ENCODE assay signal across 20 cellular contexts in the genomic region with DNA sequence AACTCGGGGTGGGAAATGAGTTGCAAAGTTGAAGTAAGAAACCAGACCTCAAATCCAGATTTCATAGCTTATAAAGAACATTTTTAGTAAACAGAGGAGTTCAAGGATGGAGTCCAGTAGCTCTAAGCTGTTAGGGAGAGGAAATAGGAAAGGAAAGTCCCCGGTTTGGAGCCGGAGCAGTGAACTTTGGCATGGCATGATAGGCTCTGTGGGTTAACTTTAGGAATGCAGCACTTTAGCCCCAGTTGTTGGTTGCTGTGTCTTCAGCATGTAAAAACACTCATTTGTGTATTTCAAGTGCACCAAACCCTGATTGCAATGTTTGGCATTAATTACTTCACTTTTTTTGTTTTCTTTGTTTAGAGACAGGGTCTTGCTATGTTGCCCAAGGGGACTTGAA. TPM values are rescaled to one million over a fixed set of nuclear protein-coding genes. Genes with fewer than 3 reads are reported as not detected.
A peak's percentile ranks its signal among the peaks of the same experiment; 100 is the strongest.
DNase-seq lines count a peak whose midpoint lies in the region; ATAC-seq, FAIRE-seq and TF ChIP-seq lines count a peak whose summit lies in the region.
"Had no signal": no experiment of that assay in that cellular context is flagged by ENCODE, and none has a peak within 500 bp of the region (broad histone marks: within the 10 kb centered on the region; RNA-seq: fewer than 3 reads in every experiment).

No MANE protein-coding gene starts in this region.

- 2% methylated on average over 3 of the region's 3 CpGs for WGBS in HepG2 (ENCODE audit: low lambda C conversion rate)

- ATAC-seq in HepG2 (peak; percentile 93), mucosa of descending colon (peak; percentile 66), GM19023 (IDR thresholded peaks at IDR 0.05; ENCODE audit: unreplicated experiment) (no peak)
- ATAC-seq: HCT116 had no signal

- no TSS peak for BruUV-seq in HepG2 (replicated peaks; lab: Mats Ljungman, UMichigan)

- H3K9me3 ChIP-seq in HepG2 (ENCODE audit: low read length) (no peaks in the 10 kb centered on the region), mucosa of descending colon (no peaks in the 10 kb centered on the region)
- H3K9me3 ChIP-seq: BLaER1 had no signal

- no peaks in the 10 kb centered on the region for H3K27me3 Mint-ChIP-seq in activated naive CD8-positive, alpha-beta T cell
- H3K27me3 Mint-ChIP-seq in activated naive CD8-positive, alpha-beta T cell treated with anti-CD3 and anti-CD28 coated beads for 36 hours: no peaks in the 10 kb centered on the region
- H3K27me3 Mint-ChIP-seq: CD4-positive, alpha-beta memory T cell had no signal

- POLR2A ChIA-PET in HepG2 (lab: Yijun Ruan, JAX): interaction anchor here (0.7 to 2.4 kb wide), 2 partner anchors 10 to 46 kb away, joined by 3 to 10 read pairs; a partner anchor contains a TSS

- in situ Hi-C loops in HepG2 (cut with HindIII; ENCODE audit: extremely low pct_ligation_motif_present, low pct_unique_long_range_greater_than_20kb): no loop called here

- no peak overlapping the region for H3K27ac ChIP-seq in HepG2 (ENCODE audit: extremely low read length, insufficient read depth, low read length)
- H3K27ac ChIP-seq: BLaER1 had no signal

- peak; percentile 48 for FAIRE-seq in HepG2 (lab: Jason Lieb, UNC)
- FAIRE-seq in urothelium cell line (lab: Jason Lieb, UNC): no peak
- FAIRE-seq: HTR-8/SVneo had no signal

- H3K9me3 Mint-ChIP-seq in activated naive CD8-positive, alpha-beta T cell (ENCODE audit: low read depth): no peaks in the 10 kb centered on the region
- H3K9me3 Mint-ChIP-seq in activated naive CD8-positive, alpha-beta T cell treated with anti-CD3 and anti-CD28 coated beads for 36 hours: no peaks in the 10 kb centered on the region
- H3K9me3 Mint-ChIP-seq: CD14-positive monocyte; CD4-positive, alpha-beta memory T cell; HFFc6 had no signal

- H3K4me3 Mint-ChIP-seq in activated naive CD8-positive, alpha-beta T cell: no peak overlapping the region
- no peak overlapping the region for H3K4me3 Mint-ChIP-seq in activated naive CD8-positive, alpha-beta T cell treated with anti-CD3 and anti-CD28 coated beads for 36 hours
- H3K4me3 Mint-ChIP-seq: CD14-positive monocyte, HFFc6 had no signal

- H3K27ac Mint-ChIP-seq in activated naive CD8-positive, alpha-beta T cell: peak overlapping the region; percentile 25
- H3K27ac Mint-ChIP-seq in activated naive CD8-positive, alpha-beta T cell treated with anti-CD3 and anti-CD28 coated beads for 36 hours: no peak overlapping the region
- H3K27ac Mint-ChIP-seq: CD14-positive monocyte, HFFc6 had no signal

- CTCF ChIA-PET in HepG2 (lab: Yijun Ruan, JAX; ENCODE audit: low intra/inter-chr PET ratio, low total read pairs): no interaction called here

- TF ChIP-seq RAD21 in HepG2 (CRISPR knock-in tag; IDR thresholded peaks at IDR 0.05): no peak

- no peak for TF ChIP-seq EP300 in HepG2 (IDR thresholded peaks at IDR 0.05; ENCODE audit: low read depth in 2 of 2, low read length in 2 of 2)
- TF ChIP-seq EP300 in HepG2 (CRISPR knock-in tag; IDR thresholded peaks at IDR 0.05; ENCODE audit: borderline replicate concordance): no peak

- no peak overlapping the region for H3K9ac ChIP-seq in HepG2 (ENCODE audit: insufficient read depth, low read depth, low read length)
- H3K9ac ChIP-seq: BLaER1 had no signal

- TF ChIP-seq POLR2A in HepG2 (IDR thresholded peaks at IDR 0.05; ENCODE audit: insufficient read depth in 1 of 2, low read depth in 2 of 2, low read length in 2 of 2): no peak

- no peak for TF ChIP-seq CTCF in HepG2 (CRISPR knock-in tag; IDR thresholded peaks at IDR 0.05)
- TF ChIP-seq CTCF in mucosa of descending colon (IDR thresholded peaks at IDR 0.05): no peak

- H4K20me1 ChIP-seq in HepG2 (ENCODE audit: insufficient read depth, low read length): no peaks in the 10 kb centered on the region
- H4K20me1 ChIP-seq: BLaER1 had no signal

- H3K4me3 ChIP-seq in HepG2 (replicated peaks in 1 of 3; ENCODE audit: insufficient read depth in 1 of 3, low read depth in 2 of 3, low read length in 3 of 3): no peak overlapping the region; a peak in 1 of 6 replicates
- no peak overlapping the region for H3K4me3 ChIP-seq in mucosa of descending colon
- H3K4me3 ChIP-seq: BLaER1 had no signal

- H3K27me3 ChIP-seq in HepG2 (ENCODE audit: control insufficient read depth in 1 of 2, insufficient read depth in 2 of 2, low read length in 2 of 2): no peaks in the 10 kb centered on the region
- H3K27me3 ChIP-seq: BLaER1 had no signal

- peak overlapping the region; percentile 63 for H3K4me2 ChIP-seq in HepG2 (ENCODE audit: low read depth, low read length)
- H3K4me2 ChIP-seq: BLaER1 had no signal

- H3K4me1 ChIP-seq in HepG2 (ENCODE audit: insufficient read depth, low read length) (peaks cover 25% of the 10 kb centered on the region), mucosa of descending colon (ENCODE audit: low read depth) (peaks cover 12% of the 10 kb centered on the region)

- intact Hi-C loops in HepG2 (cut with micrococcal nuclease; ENCODE audit: unreplicated experiment) (no loop called here), mucosa of descending colon (cut with DNase I, micrococcal nuclease) (no loop called here)

- no peak for DNase-seq in activated naive CD8-positive, alpha-beta T cell treated with anti-CD3 and anti-CD28 coated beads for 36 hours
- peak; percentile 41 for DNase-seq in HepG2 (ENCODE audit: low spot score)
- DNase-seq in mucosa of descending colon: no peak
- no peak for DNase-seq in NCI-H226
- no peak for DNase-seq in urothelium cell line (ENCODE audit: low spot score)
- no peak for DNase-seq in activated CD4-positive, alpha-beta T cell treated with anti-CD3 and anti-CD28 coated beads for 4 hours
- DNase-seq: 8988T; CD4-positive, alpha-beta memory T cell; DMS153; DMS79 treated with DMSO at 0.1 percent for 48 hours; GF-D8; GOT3; H7; HFFc6 had no signal

- no peak overlapping the region for H2AFZ ChIP-seq in HepG2 (ENCODE audit: low read length)

- no peaks in the 10 kb centered on the region for H3K36me3 ChIP-seq in HepG2 (replicated peaks in 1 of 2; ENCODE audit: control insufficient read depth in 1 of 2, insufficient read depth in 2 of 2, low read length in 2 of 2)
- no peaks in the 10 kb centered on the region for H3K36me3 ChIP-seq in mucosa of descending colon (ENCODE audit: low read depth)
- H3K36me3 ChIP-seq: BLaER1 had no signal

- peaks cover 2% of the 10 kb centered on the region for H3K36me3 Mint-ChIP-seq in activated naive CD8-positive, alpha-beta T cell
- H3K36me3 Mint-ChIP-seq in activated naive CD8-positive, alpha-beta T cell treated with anti-CD3 and anti-CD28 coated beads for 36 hours: no peaks in the 10 kb centered on the region
- H3K36me3 Mint-ChIP-seq: CD14-positive monocyte had no signal

- H3K79me2 ChIP-seq in HepG2 (ENCODE audit: insufficient read depth, low read length): no peaks in the 10 kb centered on the region

- H3K4me1 Mint-ChIP-seq in activated naive CD8-positive, alpha-beta T cell (ENCODE audit: low read depth): peaks cover 66% of the 10 kb centered on the region
- peaks cover 31% of the 10 kb centered on the region for H3K4me1 Mint-ChIP-seq in activated naive CD8-positive, alpha-beta T cell treated with anti-CD3 and anti-CD28 coated beads for 36 hours

RNA-seq across cellular contexts. Expression of a gene that starts 8.6 kb away (rescaled TPM):
- 10 to 100 TPM; 10.7 to 11.3 TPM for total RNA-seq in activated naive CD8-positive, alpha-beta T cell treated with anti-CD3 and anti-CD28 coated beads for 36 hours
- total RNA-seq in HepG2 (2016; rRNA removed; fragmentation: Illumina TruSeq; extraction: Trizol) (0.44 and 1.3 TPM in 2 replicates), mucosa of descending colon (10 to 100 TPM; 17.1 to 24.7 (median 22.8) TPM)
- total RNA-seq in HepG2 (2016; cell fraction: cytosol; rRNA removed; fragmentation: Illumina TruSeq; extraction: Trizol; ENCODE audit: low read depth): 0.26 and 0.30 TPM in 2 replicates
- 0.49 and 1.3 TPM in 2 replicates for total RNA-seq in HepG2 (2016; cell fraction: insoluble cytoplasmic fraction; rRNA removed; fragmentation: Illumina TruSeq; extraction: Trizol)
- total RNA-seq in HepG2 (2016; cell fraction: membrane; rRNA removed; fragmentation: Illumina TruSeq; extraction: Trizol): 0.34 and 0.41 TPM in 2 replicates
- 1.5 and 2.0 TPM in 2 replicates for total RNA-seq in HepG2 (2016; cell fraction: nucleus; rRNA removed; fragmentation: Illumina TruSeq; extraction: Trizol)
- 2.5 and 5.3 TPM in 2 replicates for polyA plus RNA-seq in HepG2 (2011; rRNA removed)
- polyA plus RNA-seq in HepG2 (2011; cell fraction: cytosol; rRNA removed): 2.4 and 5.0 TPM in 2 replicates
- polyA plus RNA-seq in HepG2 (2011; cell fraction: nucleus; rRNA removed): 2.3 and 4.8 TPM in 2 replicates
- polyA plus RNA-seq in HepG2 (2012): 4.8 and 7.6 TPM in 2 replicates
- 0.06 and 0.11 TPM in 2 replicates for polyA plus RNA-seq in HepG2 (2016; cell fraction: cytosol; fragmentation: Illumina TruSeq; extraction: Trizol; ENCODE audit: low read depth)
- polyA plus RNA-seq in HepG2 (2016; cell fraction: insoluble cytoplasmic fraction; fragmentation: Illumina TruSeq; extraction: Trizol; ENCODE audit: low read depth): 0.21 and 0.38 TPM in 2 replicates
- 0.10 and 0.14 TPM in 2 replicates for polyA plus RNA-seq in HepG2 (2016; cell fraction: membrane; fragmentation: Illumina TruSeq; extraction: Trizol; ENCODE audit: low read depth)
- 1.7 and 2.4 TPM in 2 replicates for polyA plus RNA-seq in HepG2 (2016; cell fraction: nucleus; fragmentation: Illumina TruSeq; extraction: Trizol; ENCODE audit: insufficient read depth, low read depth)
- 2.1 and 3.8 TPM in 2 replicates for polyA minus RNA-seq in HepG2 (2011; rRNA and poly(A)+ RNA removed; ENCODE audit: low replicate concordance)
- 2.0 and 4.0 TPM in 2 replicates for polyA minus RNA-seq in HepG2 (2011; cell fraction: cytosol; rRNA and poly(A)+ RNA removed)
- polyA minus RNA-seq in HepG2 (2011; cell fraction: nucleus; rRNA and poly(A)+ RNA removed): 2.1 and 4.0 TPM in 2 replicates

RNA-seq across cellular contexts. Expression of a gene that starts 45.2 kb away (rescaled TPM):
- total RNA-seq in activated naive CD8-positive, alpha-beta T cell treated with anti-CD3 and anti-CD28 coated beads for 36 hours: 10 to 100 TPM; 35.3 to 36.3 TPM
- total RNA-seq in HepG2 (2016; rRNA removed; fragmentation: Illumina TruSeq; extraction: Trizol) (30.4 and 30.5 TPM in 2 replicates), mucosa of descending colon (10 to 100 TPM; 16.5 to 23.1 (median 16.9) TPM)
- 6.2 and 6.9 TPM in 2 replicates for total RNA-seq in HepG2 (2016; cell fraction: cytosol; rRNA removed; fragmentation: Illumina TruSeq; extraction: Trizol; ENCODE audit: low read depth)
- 28.0 and 31.0 TPM in 2 replicates for total RNA-seq in HepG2 (2016; cell fraction: insoluble cytoplasmic fraction; rRNA removed; fragmentation: Illumina TruSeq; extraction: Trizol)
- total RNA-seq in HepG2 (2016; cell fraction: membrane; rRNA removed; fragmentation: Illumina TruSeq; extraction: Trizol): 20.4 and 21.7 TPM in 2 replicates
- 32.1 and 34.3 TPM in 2 replicates for total RNA-seq in HepG2 (2016; cell fraction: nucleus; rRNA removed; fragmentation: Illumina TruSeq; extraction: Trizol)
- polyA plus RNA-seq in HepG2 (2011; rRNA removed): 24.9 and 26.6 TPM in 2 replicates
- polyA plus RNA-seq in HepG2 (2011; cell fraction: cytosol; rRNA removed): 16.9 and 18.6 TPM in 2 replicates
- polyA plus RNA-seq in HepG2 (2011; cell fraction: nucleus; rRNA removed): 45.4 and 58.3 TPM in 2 replicates
- polyA plus RNA-seq in HepG2 (2012): 25.7 and 29.3 TPM in 2 replicates
- polyA plus RNA-seq in HepG2 (2016; cell fraction: cytosol; fragmentation: Illumina TruSeq; extraction: Trizol; ENCODE audit: low read depth): 3.1 and 3.4 TPM in 2 replicates
- 32.9 and 37.5 TPM in 2 replicates for polyA plus RNA-seq in HepG2 (2016; cell fraction: insoluble cytoplasmic fraction; fragmentation: Illumina TruSeq; extraction: Trizol; ENCODE audit: low read depth)
- polyA plus RNA-seq in HepG2 (2016; cell fraction: membrane; fragmentation: Illumina TruSeq; extraction: Trizol; ENCODE audit: low read depth): 11.6 and 11.7 TPM in 2 replicates
- 45.6 and 49.3 TPM in 2 replicates for polyA plus RNA-seq in HepG2 (2016; cell fraction: nucleus; fragmentation: Illumina TruSeq; extraction: Trizol; ENCODE audit: insufficient read depth, low read depth)
- 47.7 and 108 TPM in 2 replicates for polyA minus RNA-seq in HepG2 (2011; rRNA and poly(A)+ RNA removed; ENCODE audit: low replicate concordance)
- 27.9 and 30.8 TPM in 2 replicates for polyA minus RNA-seq in HepG2 (2011; cell fraction: cytosol; rRNA and poly(A)+ RNA removed)
- polyA minus RNA-seq in HepG2 (2011; cell fraction: nucleus; rRNA and poly(A)+ RNA removed): 54.1 and 54.8 TPM in 2 replicates
